1 cellular context compared by ENCODE assay signal in genomic region chr19:8334458-8335342, GRCh38.
TF ChIP-seq lines count a peak whose summit lies in the region.

No MANE protein-coding gene starts in this region.

TF ChIP-seq in WTC11, 78 proteins besides CTCF, POLR2A, EP300 and RAD21 (continued from another document):
- no peak for TF ChIP-seq ZNF532 (CRISPR knock-in tag; IDR thresholded peaks at IDR 0.05; ENCODE audit: borderline replicate concordance)
- TF ChIP-seq ZNF396 (CRISPR knock-in tag; IDR thresholded peaks at IDR 0.05; ENCODE audit: borderline replicate concordance), result no peak
- TF ChIP-seq CREM (CRISPR knock-in tag; IDR thresholded peaks at IDR 0.05), result peak; percentile 40; the same call in 1 of the 2 replicates
- peak; percentile 57; the same call in 1 of the 2 replicates for TF ChIP-seq HMGXB4 (CRISPR knock-in tag; IDR thresholded peaks at IDR 0.05)
- TF ChIP-seq MYBL2 (CRISPR knock-in tag; IDR thresholded peaks at IDR 0.05), result no peak
- peak; percentile 48; the same call in 1 of the 2 replicates for TF ChIP-seq TP53 (CRISPR knock-in tag; IDR thresholded peaks at IDR 0.05)
- TF ChIP-seq NR1H2 (CRISPR knock-in tag; IDR thresholded peaks at IDR 0.05), result no peak
- TF ChIP-seq ARID4B (CRISPR knock-in tag; IDR thresholded peaks at IDR 0.05; ENCODE audit: borderline replicate concordance), result 0 out of 2 replicates have a peak, but pooled peaks have one; percentile 8
- peak; percentile 49 for TF ChIP-seq FOXP4 (CRISPR knock-in tag; IDR thresholded peaks at IDR 0.05)
- TF ChIP-seq MXD4 (CRISPR knock-in tag; IDR thresholded peaks at IDR 0.05; ENCODE audit: borderline replicate concordance), result no peak
- no peak; the same call in 1 of the 2 replicates for TF ChIP-seq E2F5 (CRISPR knock-in tag; IDR thresholded peaks at IDR 0.05)
- TF ChIP-seq JAZF1 (CRISPR knock-in tag; IDR thresholded peaks at IDR 0.05), result no peak
- no peak for TF ChIP-seq ATF3 (CRISPR knock-in tag; conservative IDR thresholded peaks at IDR 0.05)
